Comparison of ENCODE assay signal across 16 cellular contexts in genomic region chr2:126661001-126661400, GRCh38. TPM values are rescaled to one million over a fixed set of nuclear protein-coding genes. Genes with fewer than 3 reads are reported as not detected.
DNase-seq lines count a peak whose midpoint lies in the region; ATAC-seq and TF ChIP-seq lines count a peak whose summit lies in the region.
"Had no signal": no experiment of that assay in that cellular context is flagged by ENCODE, and none has a peak within 500 bp of the region (broad histone marks: within the 10 kb centered on the region; RNA-seq: fewer than 3 reads in every experiment).

No MANE protein-coding gene starts in this region.

- H3K4me1 ChIP-seq in effector memory CD4-positive, alpha-beta T cell (ENCODE audit: control insufficient read depth, insufficient read depth, low read length, poor library complexity, severe bottlenecking), result peaks cover 60% of the 10 kb centered on the region
- H3K4me1 ChIP-seq in gastrocnemius medialis, result peaks cover 89 to 92% of the 10 kb centered on the region in 2 donors

- in situ Hi-C loops in gastrocnemius medialis (cut with MboI; ENCODE audit: low sequenced_read_pairs in 4 of 4), result no loop called here

- H3K36me3 Mint-ChIP-seq in activated T-cell treated with anti-CD3 and anti-CD28 coated beads, Interleukin-2, amount 50 U/mL, for 24 hours (ENCODE audit: low read depth), result peaks cover 90% of the 10 kb centered on the region
- H3K36me3 Mint-ChIP-seq in type B pancreatic cell, result peaks cover 4% of the 10 kb centered on the region

- intact Hi-C loops in gastrocnemius medialis (cut with DNase I; ENCODE audit: low total_unique reads), result loop anchor here (5.0 kb wide), 1 partner anchor 36 kb away; no protein-coding TSS in a partner anchor

- peak overlapping the region; percentile 12 for H3K4me3 Mint-ChIP-seq in activated T-cell treated with anti-CD3 and anti-CD28 coated beads, Interleukin-2, amount 50 U/mL, for 24 hours
- H3K4me3 Mint-ChIP-seq in type B pancreatic cell, result no peak overlapping the region

- H3K36me3 ChIP-seq in KOPT-K1 (ENCODE audit: insufficient read depth, low read length), result no peaks in the 10 kb centered on the region
- peaks cover 3% of the 10 kb centered on the region for H3K36me3 ChIP-seq in effector memory CD4-positive, alpha-beta T cell (ENCODE audit: control insufficient read depth, insufficient read depth, low read length)
- no peaks in the 10 kb centered on the region for H3K36me3 ChIP-seq in gastrocnemius medialis
- H3K36me3 ChIP-seq: thyroid gland had no signal

- no peak for DNase-seq in activated T-cell treated with anti-CD3 and anti-CD28 coated beads, Interleukin-2, amount 50 U/mL, for 24 hours
- DNase-seq in activated T-cell treated with anti-CD3 and anti-CD28 coated beads, Interleukin-2, amount 50 U/mL, for 48 hours, result no peak
- DNase-seq in effector memory CD4-positive, alpha-beta T cell, result no peak
- DNase-seq in gastrocnemius medialis, result no peak
- no peak for DNase-seq in type B pancreatic cell (ENCODE audit: extremely low spot score, unreplicated experiment)
- DNase-seq in SW 1271 (lab: John Stamatoyannopoulos, UW), result no peak
- DNase-seq in dedifferentiated amniotic fluid mesenchymal stem cell (ENCODE audit: extremely low spot score), result no peak
- DNase-seq: dorsolateral prefrontal cortex, Kasumi-1, NCI-H2029, NCI-H526 treated with DMSO at 0.1 percent for 48 hours, T-helper 9 cell, thyroid gland had no signal

- no peaks in the 10 kb centered on the region for H3K9me3 ChIP-seq in KOPT-K1 (ENCODE audit: insufficient read depth, low read length, poor library complexity, severe bottlenecking)
- H3K9me3 ChIP-seq in effector memory CD4-positive, alpha-beta T cell (ENCODE audit: control insufficient read depth, low read length), result no peaks in the 10 kb centered on the region
- H3K9me3 ChIP-seq in gastrocnemius medialis, result no peaks in the 10 kb centered on the region
- H3K9me3 ChIP-seq: thyroid gland had no signal

- H3K27me3 Mint-ChIP-seq in activated T-cell treated with anti-CD3 and anti-CD28 coated beads, Interleukin-2, amount 50 U/mL, for 24 hours, result no peaks in the 10 kb centered on the region
- no peaks in the 10 kb centered on the region for H3K27me3 Mint-ChIP-seq in type B pancreatic cell

- H3K4me1 Mint-ChIP-seq in activated T-cell treated with anti-CD3 and anti-CD28 coated beads, Interleukin-2, amount 50 U/mL, for 24 hours (ENCODE audit: low read depth), result peaks cover 81% of the 10 kb centered on the region
- H3K4me1 Mint-ChIP-seq in type B pancreatic cell (ENCODE audit: unreplicated experiment), result peaks cover 63% of the 10 kb centered on the region

- no peaks in the 10 kb centered on the region for H3K27me3 ChIP-seq in effector memory CD4-positive, alpha-beta T cell (replicated peaks; ENCODE audit: control insufficient read depth, insufficient read depth, low read length, poor library complexity, severe bottlenecking)
- H3K27me3 ChIP-seq in gastrocnemius medialis, result no peaks in the 10 kb centered on the region
- H3K27me3 ChIP-seq: thyroid gland had no signal

- no peaks in the 10 kb centered on the region for H3K9me3 Mint-ChIP-seq in activated T-cell treated with anti-CD3 and anti-CD28 coated beads, Interleukin-2, amount 50 U/mL, for 24 hours
- H3K9me3 Mint-ChIP-seq in type B pancreatic cell, result no peaks in the 10 kb centered on the region

- H3K27ac ChIP-seq in KOPT-K1 (ENCODE audit: low read depth, low read length, poor library complexity, severe bottlenecking) (peak overlapping the region; percentile 75), gastrocnemius medialis (peak overlapping the region; percentile 97 to 99 (median 99))
- H3K27ac ChIP-seq in effector memory CD4-positive, alpha-beta T cell (ENCODE audit: insufficient read depth, low read length, poor library complexity, severe bottlenecking), result peak overlapping the region; percentile 5

- no peak overlapping the region for H3K4me3 ChIP-seq in effector memory CD4-positive, alpha-beta T cell (ENCODE audit: insufficient read depth, low read depth, low read length, poor library complexity, severe bottlenecking)
- H3K4me3 ChIP-seq in gastrocnemius medialis, result no peak overlapping the region
- H3K4me3 ChIP-seq: dorsolateral prefrontal cortex, lung, thyroid gland had no signal

- ATAC-seq in gastrocnemius medialis, result no peak
- ATAC-seq: HCT116 had no signal

- TF ChIP-seq POLR2A in gastrocnemius medialis (IDR thresholded peaks at IDR 0.05), result no peak

- H3K27ac Mint-ChIP-seq in activated T-cell treated with anti-CD3 and anti-CD28 coated beads, Interleukin-2, amount 50 U/mL, for 24 hours, result peak overlapping the region; percentile 98
- H3K27ac Mint-ChIP-seq in type B pancreatic cell, result no peak overlapping the region

- no peak for TF ChIP-seq CTCF in gastrocnemius medialis (IDR thresholded peaks at IDR 0.05 in 4 of 5, conservative IDR thresholded peaks at IDR 0.05 in 1 of 5)
- no peak for TF ChIP-seq CTCF in type B pancreatic cell (conservative IDR thresholded peaks at IDR 0.05)

RNA-seq across cellular contexts. Expression of gene GYPC, which starts 5.0 kb away (rescaled TPM):
- total RNA-seq in gastrocnemius medialis (10 to 100 TPM; 66.3 to 82.0 (median 71.9) TPM), type B pancreatic cell (ENCODE audit: low replicate concordance) (13.3 and 45.5 TPM in 2 replicates)

Comparison
In these comparisons a context has a peak if more than half of its experiments do, and no peak if none do; other contexts are left out.
1. H3K27ac ChIP-seq: peak in every context shown above with its lines; median percentile 99 in gastrocnemius medialis; 75 in KOPT-K1; 5 in effector memory CD4-positive, alpha-beta T cell.